13 cellular contexts compared by ENCODE assay signal in the genomic region with DNA sequence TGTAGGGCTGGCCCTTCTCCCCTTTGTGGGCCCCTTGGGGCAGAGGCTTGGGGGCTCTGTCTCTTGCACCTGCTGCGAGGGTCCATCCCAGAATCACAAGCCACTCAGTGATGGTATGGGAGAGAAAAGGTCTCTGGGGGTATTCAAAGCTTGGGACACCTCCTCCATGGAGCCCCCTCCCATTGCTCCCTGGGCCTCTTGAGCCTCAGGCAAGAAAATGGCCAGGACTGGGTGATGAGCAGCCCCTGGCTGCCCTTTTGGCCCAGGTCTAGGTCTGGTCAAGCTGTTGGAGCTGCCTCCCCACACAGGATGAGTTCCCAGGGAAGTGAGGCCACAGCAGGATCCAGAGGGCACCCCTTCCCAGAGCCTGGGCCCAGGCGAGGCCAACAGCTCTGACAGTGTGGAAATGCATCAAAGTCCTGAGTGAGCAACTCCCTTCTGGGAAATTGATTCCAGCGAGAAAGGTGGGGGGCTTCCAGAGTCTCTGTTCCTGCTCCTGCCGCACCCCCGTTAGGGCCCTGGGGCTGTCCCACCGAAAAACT. TPM values are rescaled to one million over a fixed set of nuclear protein-coding genes. Genes with fewer than 3 reads are reported as not detected.
"Had no signal": no experiment of that assay in that cellular context is flagged by ENCODE, and none has a peak within 500 bp of the region (broad histone marks: within the 10 kb centered on the region; RNA-seq: fewer than 3 reads in every experiment).

No MANE protein-coding gene starts in this region.

- H3K27me3 Mint-ChIP-seq: activated naive CD4-positive, alpha-beta T cell treated with anti-CD3 and anti-CD28 coated beads, Interleukin-2, amount 50 U/mL, for 24 hours; activated T-helper 17 cell treated with anti-CD3 and anti-CD28 coated beads, Interleukin-2, amount 50 U/mL, for 72 hours had no signal

- H3K9me3 Mint-ChIP-seq: activated CD4-positive, alpha-beta T cell treated with anti-CD3 and anti-CD28 coated beads, Interleukin-2, amount 10 ng/mL, durations not matched to agents 24 days and 14 days; activated naive CD4-positive, alpha-beta T cell treated with anti-CD3 and anti-CD28 coated beads, Interleukin-2, amount 50 U/mL, for 24 hours; activated T-helper 17 cell treated with anti-CD3 and anti-CD28 coated beads, Interleukin-2, amount 50 U/mL, for 72 hours; naive thymus-derived CD8-positive, alpha-beta T cell had no signal

- H3K27me3 ChIP-seq: brain microvascular endothelial cell, uterus had no signal

- H3K36me3 Mint-ChIP-seq: activated naive CD4-positive, alpha-beta T cell treated with anti-CD3 and anti-CD28 coated beads, Interleukin-2, amount 50 U/mL, for 24 hours; naive thymus-derived CD8-positive, alpha-beta T cell had no signal

- DNase-seq: activated CD4-positive, alpha-beta T cell treated with anti-CD3 and anti-CD28 coated beads, Interleukin-2, amount 10 ng/mL, durations not matched to agents 24 days and 14 days; brain microvascular endothelial cell; cerebellar nuclear complex; stomach; T1000 had no signal

- H3K27ac ChIP-seq: brain microvascular endothelial cell, stomach, uterus had no signal

- H3K27ac Mint-ChIP-seq: activated CD4-positive, alpha-beta T cell treated with anti-CD3 and anti-CD28 coated beads, Interleukin-2, amount 10 ng/mL, durations not matched to agents 24 days and 14 days; activated naive CD4-positive, alpha-beta T cell treated with anti-CD3 and anti-CD28 coated beads, Interleukin-2, amount 50 U/mL, for 24 hours had no signal

- H3K4me3 ChIP-seq: lung, uterus had no signal

- H3K4me1 Mint-ChIP-seq: activated T-helper 17 cell treated with anti-CD3 and anti-CD28 coated beads, Interleukin-2, amount 50 U/mL, for 72 hours had no signal

- H3K36me3 ChIP-seq: brain microvascular endothelial cell, stomach, uterus had no signal

- H3K9me3 ChIP-seq: stomach, uterus had no signal

RNA-seq across cellular contexts. Expression of a gene that starts 3.4 kb away (rescaled TPM):
- total RNA-seq: activated CD4-positive, alpha-beta T cell treated with anti-CD3 and anti-CD28 coated beads, Interleukin-2, amount 10 ng/mL, durations not matched to agents 24 days and 14 days; activated T-helper 17 cell treated with anti-CD3 and anti-CD28 coated beads, Interleukin-2, amount 50 U/mL, for 72 hours; dermis microvascular lymphatic vessel endothelial cell; mononuclear cell; naive thymus-derived CD8-positive, alpha-beta T cell; omental fat pad; stomach; uterus had no signal
- polyA plus RNA-seq: naive thymus-derived CD8-positive, alpha-beta T cell had no signal
